Comparison of ENCODE assay signal across 7 cellular contexts in genomic region chr3:44554626-44555592, GRCh38. TPM values are rescaled to one million over a fixed set of nuclear protein-coding genes. Genes with fewer than 3 reads are reported as not detected.
DNase-seq lines count a peak whose midpoint lies in the region; ATAC-seq and TF ChIP-seq lines count a peak whose summit lies in the region.

TSS of gene ZKSCAN7 (plus strand) at chr3:44555193. CDS start at chr3:44557048, 1,855 bp downstream.

- no peaks in the 10 kb centered on the region for H3K9me3 Mint-ChIP-seq in type B pancreatic cell

- peak within 1 kb of the TSS; percentile 81 for H2AFZ ChIP-seq in SU-DHL-6 (ENCODE audit: low read depth, low read length, severe bottlenecking)

- H4K20me1 ChIP-seq in SU-DHL-6 (ENCODE audit: low read depth, low read length) = no peaks in the 10 kb centered on the region

- TF ChIP-seq POLR2A in GM18526 (IDR thresholded peaks at IDR 0.05; ENCODE audit: extremely low read depth, insufficient read length) = peak; percentile 67

- TF ChIP-seq CTCF in SU-DHL-6 (IDR thresholded peaks at IDR 0.05; ENCODE audit: insufficient read depth, low read length, poor library complexity, severe bottlenecking) (no peak), type B pancreatic cell (conservative IDR thresholded peaks at IDR 0.05) (peak; percentile 45)

- intact Hi-C loops in left ventricle myocardium superior (cut with micrococcal nuclease) (no loop called here), posterior cingulate gyrus (cut with DNase I) (loop anchor here (2.0 kb wide), 1 partner anchor 70 kb away; the partner anchor contains the start of gene ZNF197)

- peak; percentile 79 for ATAC-seq in HG03066 (IDR thresholded peaks at IDR 0.05; ENCODE audit: low read depth, unreplicated experiment)
- peak; percentile 91 for ATAC-seq in left ventricle myocardium superior

- H3K4me3 Mint-ChIP-seq in type B pancreatic cell = peak within 1 kb of the TSS; percentile 90

- H3K9me3 ChIP-seq in SU-DHL-6 (ENCODE audit: insufficient read depth, low read length) = no peaks in the 10 kb centered on the region

- H3K9me2 ChIP-seq in SU-DHL-6 (replicated peaks; ENCODE audit: insufficient read depth, low read length) = no peaks in the 10 kb centered on the region

- H3K27me3 ChIP-seq in SU-DHL-6 (ENCODE audit: low read length) = no peaks in the 10 kb centered on the region

- H3K27me3 Mint-ChIP-seq in type B pancreatic cell = peaks cover 22% of the 10 kb centered on the region

- H3F3A ChIP-seq in SU-DHL-6 (ENCODE audit: insufficient read depth) = no peaks in the 10 kb centered on the region

- no peaks in the 10 kb centered on the region for H3K79me2 ChIP-seq in SU-DHL-6 (ENCODE audit: insufficient read depth, low read length)

- no peak within 1 kb of the TSS for H3K27ac ChIP-seq in SU-DHL-6 (ENCODE audit: low read depth, low read length)

- peak within 1 kb of the TSS; percentile 63 for H3K4me2 ChIP-seq in SU-DHL-6 (ENCODE audit: low read depth, low read length, poor library complexity, severe bottlenecking)

- peak within 1 kb of the TSS; percentile 55 for H3K4me3 ChIP-seq in SU-DHL-6 (ENCODE audit: insufficient read depth, low read length, poor library complexity, severe bottlenecking)

- H3K9ac ChIP-seq in SU-DHL-6 (ENCODE audit: low read length) = peak within 1 kb of the TSS; percentile 48

- peak within 1 kb of the TSS; percentile 83 for H3K27ac Mint-ChIP-seq in type B pancreatic cell

- H3K4me1 Mint-ChIP-seq in type B pancreatic cell (ENCODE audit: unreplicated experiment) = peaks cover 26% of the 10 kb centered on the region

- H3K36me3 Mint-ChIP-seq in type B pancreatic cell = peaks cover 32% of the 10 kb centered on the region

- DNase-seq in amygdala (lab: John Stamatoyannopoulos, UW) (peak in 48 of 56 donors; percentile 14 to 72 (median 50)), left ventricle myocardium superior (peak; percentile 73), posterior cingulate gyrus (peak; percentile 62 to 96 (median 72)), type B pancreatic cell (ENCODE audit: extremely low spot score, unreplicated experiment) (peak; percentile 84)

- H3K36me3 ChIP-seq in SU-DHL-6 (ENCODE audit: low read length) = no peaks in the 10 kb centered on the region

RNA-seq across cellular contexts. Expression of gene ZKSCAN7, which starts in this region (rescaled TPM):
- total RNA-seq in left ventricle myocardium superior (1.8 TPM), type B pancreatic cell (ENCODE audit: low replicate concordance) (9.7 and 17.2 TPM in 2 replicates)
